1 cellular context compared by ENCODE assay signal in the genomic region with DNA sequence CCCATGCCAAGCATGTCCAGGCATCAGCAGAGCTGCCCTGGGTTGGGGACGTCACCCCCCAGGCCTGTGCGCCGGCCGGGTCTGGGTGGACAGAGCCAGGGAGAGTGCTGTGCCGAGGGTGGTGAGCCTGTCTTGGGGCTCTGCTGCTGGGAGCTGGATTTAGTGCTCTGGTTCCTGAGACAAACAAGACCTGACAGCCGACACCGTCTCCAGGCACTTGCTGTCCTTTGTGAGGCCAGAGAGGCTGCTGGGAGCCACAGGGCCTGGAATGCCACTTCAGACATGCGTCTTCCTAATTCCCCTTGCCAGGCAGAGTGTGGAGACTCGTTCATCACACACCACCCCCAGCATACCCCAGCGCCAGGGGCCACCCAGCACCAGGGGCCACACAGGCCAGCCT.
TF ChIP-seq lines count a peak whose summit lies in the region.

No MANE protein-coding gene starts in this region.

TF ChIP-seq in H1, 55 proteins besides CTCF, POLR2A, EP300 and RAD21:
- TF ChIP-seq JUND (IDR thresholded peaks at IDR 0.05; ENCODE audit: low read length) (no peak), CTBP2 (IDR thresholded peaks at IDR 0.05; ENCODE audit: borderline replicate concordance, insufficient read depth, insufficient read length, low read length) (no peak), CREB1 (IDR thresholded peaks at IDR 0.05) (no peak), SAP30 (IDR thresholded peaks at IDR 0.05; ENCODE audit: insufficient read depth, insufficient replicate concordance, low read length) (no peak), SIN3A (conservative IDR thresholded peaks at IDR 0.05 in 1 of 2, IDR thresholded peaks at IDR 0.05 in 1 of 2; ENCODE audit: low read depth in 1 of 2, low read length in 2 of 2) (no peak), SP4 (IDR thresholded peaks at IDR 0.05; ENCODE audit: low read length) (no peak), TCF12 (IDR thresholded peaks at IDR 0.05; ENCODE audit: low read depth, low read length) (no peak), CHD1 (IDR thresholded peaks at IDR 0.05; ENCODE audit: low read depth, low read length) (no peak), EZH2 (IDR thresholded peaks at IDR 0.05; ENCODE audit: low read depth, low read length, severe bottlenecking) (no peak)
- TF ChIP-seq, protein P1, sequence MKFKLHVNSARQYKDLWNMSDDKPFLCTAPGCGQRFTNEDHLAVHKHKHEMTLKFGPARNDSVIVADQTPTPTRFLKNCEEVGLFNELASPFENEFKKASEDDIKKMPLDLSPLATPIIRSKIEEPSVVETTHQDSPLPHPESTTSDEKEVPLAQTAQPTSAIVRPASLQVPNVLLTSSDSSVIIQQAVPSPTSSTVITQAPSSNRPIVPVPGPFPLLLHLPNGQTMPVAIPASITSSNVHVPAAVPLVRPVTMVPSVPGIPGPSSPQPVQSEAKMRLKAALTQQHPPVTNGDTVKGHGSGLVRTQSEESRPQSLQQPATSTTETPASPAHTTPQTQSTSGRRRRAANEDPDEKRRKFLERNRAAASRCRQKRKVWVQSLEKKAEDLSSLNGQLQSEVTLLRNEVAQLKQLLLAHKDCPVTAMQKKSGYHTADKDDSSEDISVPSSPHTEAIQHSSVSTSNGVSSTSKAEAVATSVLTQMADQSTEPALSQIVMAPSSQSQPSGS (IDR thresholded peaks at IDR 0.05; ENCODE audit: low read length), result no peak
